ENCODE assay signal across 8 cellular contexts in genomic region chrX:150692837-150693781, GRCh38. TPM values are rescaled to one million over a fixed set of nuclear protein-coding genes. Genes with fewer than 3 reads are reported as not detected.
A peak's percentile ranks its signal among the peaks of the same experiment; 100 is the strongest.
DNase-seq lines count a peak whose midpoint lies in the region; ATAC-seq, FAIRE-seq and TF ChIP-seq lines count a peak whose summit lies in the region.

TSS of gene MTMR1 (plus strand) at chrX:150693396. CDS start at chrX:150693531, 135 bp downstream.

- TF ChIP-seq CTCF in breast epithelium (IDR thresholded peaks at IDR 0.05) (no peak), keratinocyte (optimal IDR thresholded peaks at IDR 0.05 in 1 of 3, IDR thresholded peaks at IDR 0.05 in 1 of 3, conservative IDR thresholded peaks at IDR 0.05 in 1 of 3; ENCODE audit: extremely low read depth in 1 of 3, insufficient read depth in 2 of 3, low read length in 3 of 3) (no peak)

- intact Hi-C loops in breast epithelium (cut with DNase I; ENCODE audit: low total_unique reads) = no loop called here

- DNase-seq in COLO668 (lab: John Stamatoyannopoulos, UW; ENCODE audit: unreplicated experiment) (peak; percentile 81), T-helper 2 cell (peak; percentile 24 to 69 (median 48)), breast epithelium (ENCODE audit: low spot score in 2 of 2) (no peak), keratinocyte (ENCODE audit: low read depth, low spot score) (no peak)
- DNase-seq in stimulated activated CD4-positive, alpha-beta T cell treated with anti-CD3 and anti-CD28 coated beads, Interleukin-2, amount 100 ng/mL, for 24 hours = peak; percentile 51 to 52

- H4K20me1 ChIP-seq in keratinocyte (ENCODE audit: control insufficient read depth, extremely low read depth, insufficient read depth, low read length) = no peaks in the 10 kb centered on the region

- H3K4me1 ChIP-seq in breast epithelium = peaks cover 0 to 6% of the 10 kb centered on the region in 2 donors
- peaks cover 43% of the 10 kb centered on the region for H3K4me1 ChIP-seq in keratinocyte (ENCODE audit: control insufficient read depth, extremely low read depth, insufficient read depth, low read length)

- FAIRE-seq in keratinocyte (lab: Jason Lieb, UNC) = no peak

- no peaks in the 10 kb centered on the region for H3K36me3 ChIP-seq in breast epithelium
- peaks cover 0 to 4% of the 10 kb centered on the region in 2 experiments for H3K36me3 ChIP-seq in keratinocyte (ENCODE audit: control insufficient read depth in 2 of 2, extremely low read depth in 1 of 2, insufficient read depth in 2 of 2, low read length in 2 of 2)

- peaks cover 29% of the 10 kb centered on the region for H3K79me2 ChIP-seq in keratinocyte (ENCODE audit: control insufficient read depth, insufficient read depth, low read length)

- dilution Hi-C loops in keratinocyte (cut with MboI; ENCODE audit: extremely low pct_ligation_motif_present, low sequenced_read_pairs) = no loop called here

- H3K4me3 ChIP-seq in breast epithelium = peak within 1 kb of the TSS; percentile 51 to 74 (median 58)
- H3K4me3 ChIP-seq in keratinocyte (ENCODE audit: control insufficient read depth in 2 of 3, extremely low read depth in 1 of 3, insufficient read depth in 2 of 3, low read depth in 1 of 3, low read length in 3 of 3) = peak within 1 kb of the TSS; percentile 43 to 70 (median 58)

- no peaks in the 10 kb centered on the region for H3K9me1 ChIP-seq in keratinocyte (ENCODE audit: control insufficient read depth, extremely low read depth, insufficient read depth, low read length)

- H3K9me3 ChIP-seq in breast epithelium (peaks cover 0 to 9% of the 10 kb centered on the region in 2 donors), keratinocyte (ENCODE audit: control insufficient read depth, low read depth, low read length) (peaks cover 5% of the 10 kb centered on the region)

- peak within 1 kb of the TSS; percentile 85 for H3K9ac ChIP-seq in keratinocyte (ENCODE audit: control insufficient read depth, extremely low read depth, insufficient read depth, low read length)

- H3K4me2 ChIP-seq in keratinocyte (ENCODE audit: control insufficient read depth, extremely low read depth, insufficient read depth, low read depth, low read length) = peak within 1 kb of the TSS; percentile 93

- no peak within 1 kb of the TSS for H2AFZ ChIP-seq in keratinocyte (ENCODE audit: control insufficient read depth, low read length)

- H3K27me3 ChIP-seq in breast epithelium (peaks cover 0 to 6% of the 10 kb centered on the region in 2 donors), keratinocyte (ENCODE audit: control insufficient read depth, extremely low read depth, insufficient read depth, low read length) (no peaks in the 10 kb centered on the region)

- ATAC-seq in GM19467 (IDR thresholded peaks at IDR 0.05; ENCODE audit: unreplicated experiment) (peak; percentile 48), HG03571 (IDR thresholded peaks at IDR 0.05; ENCODE audit: unreplicated experiment) (peak; percentile 39), GM18873 (IDR thresholded peaks at IDR 0.05; ENCODE audit: low FRiP score, unreplicated experiment) (no peak)

- peak within 1 kb of the TSS; percentile 90 to 99 for H3K27ac ChIP-seq in breast epithelium
- H3K27ac ChIP-seq in keratinocyte (ENCODE audit: control insufficient read depth, insufficient read depth, low read length) = peak within 1 kb of the TSS; percentile 98

- TF ChIP-seq POLR2A in breast epithelium (IDR thresholded peaks at IDR 0.05) = no peak

RNA-seq across cellular contexts. Expression of gene MTMR1, which starts in this region (rescaled TPM):
- 10 to 100 TPM; 13.6 to 35.6 (median 23.3) TPM for total RNA-seq in breast epithelium
- polyA plus RNA-seq in keratinocyte = 26.8 to 45.6 TPM (median 42.7 TPM) in 3 replicates
- polyA plus RNA-seq in keratinocyte (2011; ENCODE audit: low read depth) = 47.1 TPM
- polyA plus RNA-seq in keratinocyte (2011; cell fraction: cytosol; rRNA removed) = 18.9 and 26.4 TPM in 2 replicates
- 70.3 and 91.2 TPM in 2 replicates for polyA plus RNA-seq in keratinocyte (2011; cell fraction: nucleus; rRNA removed)
- 12.5 and 27.8 TPM in 2 replicates for polyA plus RNA-seq in keratinocyte (2012; ENCODE audit: low replicate concordance)
- polyA minus RNA-seq in keratinocyte = 20.3 to 46.1 TPM (median 23.4 TPM) in 3 replicates
- 19.2 TPM for polyA minus RNA-seq in keratinocyte (2011; cell fraction: cytosol; rRNA and poly(A)+ RNA removed)
- polyA minus RNA-seq in keratinocyte (2011; cell fraction: nucleus; rRNA and poly(A)+ RNA removed) = 16.8 and 47.1 TPM in 2 replicates

Comparison
In these comparisons a context has a peak if more than half of its experiments do, and no peak if none do; other contexts are left out.
1. DNase-seq: peak in COLO668 (single experiment), T-helper 2 cell (5 of 5) and stimulated activated CD4-positive, alpha-beta T cell treated with anti-CD3 and anti-CD28 coated beads, Interleukin-2, amount 100 ng/mL, for 24 hours (2 of 2); none in breast epithelium (0 of 2) and keratinocyte (single experiment).